Comparison of ENCODE assay signal across 8 cellular contexts in the genomic region with DNA sequence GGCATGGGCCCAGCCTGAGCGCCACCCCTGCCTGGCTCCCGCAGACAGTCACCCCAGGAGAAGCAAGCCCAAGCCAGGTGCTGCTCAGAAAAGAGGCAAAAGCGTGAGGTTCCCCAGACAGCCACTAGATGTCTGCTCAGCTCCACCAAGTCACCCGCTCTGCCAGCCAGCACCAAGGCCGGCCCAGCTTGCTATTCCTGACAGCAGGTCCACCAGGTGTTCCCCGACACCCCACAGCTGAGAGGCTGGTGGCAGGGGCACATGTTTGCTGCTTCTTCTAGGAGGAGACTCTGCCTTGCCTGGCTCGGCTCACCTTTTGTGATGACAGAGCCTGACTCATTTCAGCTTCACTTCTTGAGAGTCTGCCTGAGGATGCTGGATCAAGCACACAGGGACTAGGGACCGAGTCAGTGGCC.
DNase-seq lines count a peak whose midpoint lies in the region; TF ChIP-seq lines count a peak whose summit lies in the region.

No MANE protein-coding gene starts in this region.

- H3K27ac ChIP-seq in MM.1S (ENCODE audit: low read length): no peak overlapping the region

- H3K9me3 Mint-ChIP-seq in chondrocyte (ENCODE audit: low read depth): no peaks in the 10 kb centered on the region

- in situ Hi-C loops in SK-MEL-5 (cut with HindIII; ENCODE audit: low pct_unique_long_range_greater_than_20kb, low sequenced_read_pairs): no loop called here

- H3K9ac ChIP-seq in MM.1S (ENCODE audit: low read length): no peak overlapping the region

- H3K4me1 Mint-ChIP-seq in chondrocyte (ENCODE audit: low read depth): no peaks in the 10 kb centered on the region

- H3K4me2 ChIP-seq in MM.1S (ENCODE audit: low read depth, low read length): no peak overlapping the region

- H3K27me3 Mint-ChIP-seq in chondrocyte (ENCODE audit: low read depth): no peaks in the 10 kb centered on the region

- no peak overlapping the region for H3K27ac Mint-ChIP-seq in chondrocyte (ENCODE audit: unreplicated experiment)

- H3K36me3 Mint-ChIP-seq in chondrocyte (ENCODE audit: low read depth): no peaks in the 10 kb centered on the region

- no peaks in the 10 kb centered on the region for H3K4me1 ChIP-seq in MM.1S (ENCODE audit: low read length)

- TF ChIP-seq CTCF in MM.1S (IDR thresholded peaks at IDR 0.05; ENCODE audit: low read length) (peak; percentile 41), chondrocyte (IDR thresholded peaks at IDR 0.05) (peak; percentile 81)

- H2AFZ ChIP-seq in MM.1S (ENCODE audit: low read length): no peak overlapping the region

- H3K9me3 ChIP-seq in MM.1S (replicated peaks; ENCODE audit: insufficient read depth, low read length): no peaks in the 10 kb centered on the region

- H3K27me3 ChIP-seq in H7 (ENCODE audit: control insufficient read depth, insufficient read depth, low read length) (no peaks in the 10 kb centered on the region), MM.1S (replicated peaks; ENCODE audit: insufficient read depth, low read length) (no peaks in the 10 kb centered on the region)

- H3K36me3 ChIP-seq in H7 (replicated peaks; ENCODE audit: control insufficient read depth, insufficient read depth, low read length): no peaks in the 10 kb centered on the region
- H3K36me3 ChIP-seq in MM.1S (replicated peaks; ENCODE audit: insufficient read depth, low read length): no peaks in the 10 kb centered on the region

- H3K4me3 Mint-ChIP-seq in chondrocyte (ENCODE audit: unreplicated experiment): no peak overlapping the region

- H3K9me2 ChIP-seq in MM.1S (replicated peaks; ENCODE audit: insufficient read depth, low read length): no peaks in the 10 kb centered on the region

- DNase-seq in activated T-cell treated with anti-CD3 and anti-CD28 coated beads for 48 hours (ENCODE audit: low read depth) (peak; percentile 8), activated T-cell treated with anti-CD3 and anti-CD28 coated beads for 4 hours (no peak), H7 (peak; percentile 92), MM.1S (peak; percentile 29), SK-MEL-5 (ENCODE audit: low read depth, low spot score) (peak; percentile 68), chondrocyte (ENCODE audit: low spot score) (no peak), left kidney (ENCODE audit: low read depth, low spot score) (peak; percentile 88), superior temporal gyrus (ENCODE audit: extremely low spot score) (peak; percentile 68)

- no peaks in the 10 kb centered on the region for H3F3A ChIP-seq in MM.1S (ENCODE audit: insufficient read depth, low read length)

- no peaks in the 10 kb centered on the region for H3K79me2 ChIP-seq in MM.1S (ENCODE audit: low read length)

- H3K4me3 ChIP-seq in H7 (ENCODE audit: insufficient read depth, low read depth, low read length) (no peak overlapping the region), MM.1S (ENCODE audit: low read length) (no peak overlapping the region)

- H4K20me1 ChIP-seq in MM.1S (ENCODE audit: insufficient read depth, low read length): no peaks in the 10 kb centered on the region

Comparison
In these comparisons a context has a peak if more than half of its experiments do, and no peak if none do; other contexts are left out.
1. DNase-seq: peak in activated T-cell treated with anti-CD3 and anti-CD28 coated beads for 48 hours (single experiment), H7 (single experiment), MM.1S (single experiment), SK-MEL-5 (single experiment), left kidney (single experiment) and superior temporal gyrus (single experiment); none in activated T-cell treated with anti-CD3 and anti-CD28 coated beads for 4 hours (single experiment) and chondrocyte (single experiment).